1 cellular context compared by ENCODE assay signal in the genomic region with DNA sequence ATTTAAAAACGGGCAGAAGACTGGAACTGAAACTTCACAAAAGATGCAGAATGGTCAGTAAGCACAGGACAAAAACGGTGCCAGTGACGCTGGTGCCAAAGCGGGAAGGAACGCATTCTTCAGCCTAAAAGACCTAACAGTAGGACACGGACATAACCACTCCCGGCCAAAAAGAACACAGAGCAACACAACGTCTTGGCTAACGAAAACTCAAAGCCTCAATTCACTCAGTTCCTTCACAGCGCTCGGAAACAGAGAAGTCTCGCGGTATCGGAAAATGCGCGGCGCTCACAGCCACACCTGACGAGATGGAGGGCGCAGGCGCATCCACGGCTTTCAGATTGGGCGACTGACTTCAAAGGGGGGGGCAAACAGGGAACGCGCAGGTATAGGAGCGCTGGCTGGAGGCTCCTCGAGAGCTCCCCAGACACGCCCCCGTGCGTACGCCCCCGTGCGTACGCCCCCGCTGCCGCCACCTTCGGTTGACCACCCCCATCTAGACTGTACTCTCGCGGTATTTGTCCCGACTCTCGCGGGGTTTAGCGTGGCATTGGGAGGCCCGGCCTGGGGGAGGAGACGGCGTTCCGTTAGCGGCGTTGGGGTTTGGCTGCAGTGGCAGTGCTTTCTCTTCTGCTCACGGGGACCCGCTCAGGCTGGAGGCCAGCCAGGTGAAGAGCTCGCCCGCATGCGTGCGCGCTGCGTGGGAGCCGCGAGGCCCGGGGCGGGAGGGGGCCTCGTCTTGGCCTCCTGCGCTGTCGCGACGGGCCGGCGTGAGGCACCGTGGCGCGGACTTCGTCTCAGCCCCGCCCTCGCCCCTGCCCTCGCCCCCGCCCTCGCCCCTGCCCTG.
TF ChIP-seq lines count a peak whose summit lies in the region.

A gene (plus strand): TSS at position 576 of the 847 bp plus-strand sequence. CDS start 321 bp downstream, outside the sequence.

TF ChIP-seq in HEK293, 187 proteins besides CTCF, POLR2A, EP300 and RAD21 (continued from another document):
- TF ChIP-seq, protein P1, sequence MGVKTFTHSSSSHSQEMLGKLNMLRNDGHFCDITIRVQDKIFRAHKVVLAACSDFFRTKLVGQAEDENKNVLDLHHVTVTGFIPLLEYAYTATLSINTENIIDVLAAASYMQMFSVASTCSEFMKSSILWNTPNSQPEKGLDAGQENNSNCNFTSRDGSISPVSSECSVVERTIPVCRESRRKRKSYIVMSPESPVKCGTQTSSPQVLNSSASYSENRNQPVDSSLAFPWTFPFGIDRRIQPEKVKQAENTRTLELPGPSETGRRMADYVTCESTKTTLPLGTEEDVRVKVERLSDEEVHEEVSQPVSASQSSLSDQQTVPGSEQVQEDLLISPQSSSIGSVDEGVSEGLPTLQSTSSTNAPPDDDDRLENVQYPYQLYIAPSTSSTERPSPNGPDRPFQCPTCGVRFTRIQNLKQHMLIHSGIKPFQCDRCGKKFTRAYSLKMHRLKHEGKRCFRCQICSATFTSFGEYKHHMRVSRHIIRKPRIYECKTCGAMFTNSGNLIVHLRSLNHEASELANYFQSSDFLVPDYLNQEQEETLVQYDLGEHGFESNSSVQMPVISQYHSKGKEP (tag by site-specific recombination; IDR thresholded peaks at IDR 0.05), result no peak
- no peak for TF ChIP-seq PRDM1 (tag by site-specific recombination; IDR thresholded peaks at IDR 0.05)
- 0 out of 2 replicates have a peak, but pooled peaks have one; percentile 23 for TF ChIP-seq OVOL3 (tag by site-specific recombination; IDR thresholded peaks at IDR 0.05)
- no peak for TF ChIP-seq ZNF354C (tag by site-specific recombination; IDR thresholded peaks at IDR 0.05; ENCODE audit: borderline replicate concordance, low read depth)
- TF ChIP-seq KLF10 (tag by site-specific recombination; IDR thresholded peaks at IDR 0.05), result peak; percentile 99
- TF ChIP-seq ZNF629 (tag by site-specific recombination; IDR thresholded peaks at IDR 0.05), result peak; percentile 7; the same call in 1 of the 2 replicates
- 0 out of 2 replicates have a peak, but pooled peaks have one; percentile 18 for TF ChIP-seq ZBTB48 (tag by site-specific recombination; IDR thresholded peaks at IDR 0.05)
- TF ChIP-seq WT1 (tag by site-specific recombination; IDR thresholded peaks at IDR 0.05), result no peak
- no peak for TF ChIP-seq ZNF501 (tag by site-specific recombination; IDR thresholded peaks at IDR 0.05)
- TF ChIP-seq, protein P2, sequence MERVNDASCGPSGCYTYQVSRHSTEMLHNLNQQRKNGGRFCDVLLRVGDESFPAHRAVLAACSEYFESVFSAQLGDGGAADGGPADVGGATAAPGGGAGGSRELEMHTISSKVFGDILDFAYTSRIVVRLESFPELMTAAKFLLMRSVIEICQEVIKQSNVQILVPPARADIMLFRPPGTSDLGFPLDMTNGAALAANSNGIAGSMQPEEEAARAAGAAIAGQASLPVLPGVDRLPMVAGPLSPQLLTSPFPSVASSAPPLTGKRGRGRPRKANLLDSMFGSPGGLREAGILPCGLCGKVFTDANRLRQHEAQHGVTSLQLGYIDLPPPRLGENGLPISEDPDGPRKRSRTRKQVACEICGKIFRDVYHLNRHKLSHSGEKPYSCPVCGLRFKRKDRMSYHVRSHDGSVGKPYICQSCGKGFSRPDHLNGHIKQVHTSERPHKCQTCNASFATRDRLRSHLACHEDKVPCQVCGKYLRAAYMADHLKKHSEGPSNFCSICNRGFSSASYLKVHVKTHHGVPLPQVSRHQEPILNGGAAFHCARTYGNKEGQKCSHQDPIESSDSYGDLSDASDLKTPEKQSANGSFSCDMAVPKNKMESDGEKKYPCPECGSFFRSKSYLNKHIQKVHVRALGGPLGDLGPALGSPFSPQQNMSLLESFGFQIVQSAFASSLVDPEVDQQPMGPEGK (tag by site-specific recombination; IDR thresholded peaks at IDR 0.05), result peak; percentile 100
- TF ChIP-seq ZNF660 (tag by site-specific recombination; IDR thresholded peaks at IDR 0.05), result no peak
- TF ChIP-seq ZNF16 (tag by site-specific recombination; IDR thresholded peaks at IDR 0.05; ENCODE audit: low read depth), result no peak
- TF ChIP-seq ZNF473 (tag by site-specific recombination; IDR thresholded peaks at IDR 0.05), result no peak
- TF ChIP-seq ZNF677 (tag by site-specific recombination; IDR thresholded peaks at IDR 0.05), result no peak
- TF ChIP-seq YY1 (tag by site-specific recombination; IDR thresholded peaks at IDR 0.05), result no peak
- no peak for TF ChIP-seq ZNF76 (tag by site-specific recombination; IDR thresholded peaks at IDR 0.05; ENCODE audit: borderline replicate concordance, low read depth)
- TF ChIP-seq ZNF561 (tag by site-specific recombination; IDR thresholded peaks at IDR 0.05; ENCODE audit: borderline replicate concordance), result no peak
- no peak for TF ChIP-seq ZNF555 (tag by site-specific recombination; conservative IDR thresholded peaks at IDR 0.05)
- TF ChIP-seq ZNF292 (tag by site-specific recombination; IDR thresholded peaks at IDR 0.05; ENCODE audit: borderline replicate concordance, low read depth), result no peak
- no peak for TF ChIP-seq ZNF133 (tag by site-specific recombination; IDR thresholded peaks at IDR 0.05)
- TF ChIP-seq ZNF626 (tag by site-specific recombination; IDR thresholded peaks at IDR 0.05), result no peak
- no peak for TF ChIP-seq IKZF3 (tag by site-specific recombination; IDR thresholded peaks at IDR 0.05)
- TF ChIP-seq ZNF416 (tag by site-specific recombination; IDR thresholded peaks at IDR 0.05), result no peak
- TF ChIP-seq ZNF146 (tag by site-specific recombination; IDR thresholded peaks at IDR 0.05), result no peak; the same call in 1 of the 2 replicates
- no peak for TF ChIP-seq ZNF211 (tag by site-specific recombination; IDR thresholded peaks at IDR 0.05; ENCODE audit: low read depth)
- no peak for TF ChIP-seq ZNF266 (tag by site-specific recombination; IDR thresholded peaks at IDR 0.05; ENCODE audit: low read depth)
- no peak for TF ChIP-seq ZNF560 (tag by site-specific recombination; IDR thresholded peaks at IDR 0.05; ENCODE audit: borderline replicate concordance)
- TF ChIP-seq ZNF404 (tag by site-specific recombination; IDR thresholded peaks at IDR 0.05), result no peak
- no peak for TF ChIP-seq YY2 (tag by site-specific recombination; IDR thresholded peaks at IDR 0.05)
- TF ChIP-seq ZIC2 (tag by site-specific recombination; IDR thresholded peaks at IDR 0.05), result no peak; the same call in 1 of the 2 replicates
- no peak for TF ChIP-seq ZNF311 (tag by site-specific recombination; IDR thresholded peaks at IDR 0.05; ENCODE audit: borderline replicate concordance)
- TF ChIP-seq, protein P3, sequence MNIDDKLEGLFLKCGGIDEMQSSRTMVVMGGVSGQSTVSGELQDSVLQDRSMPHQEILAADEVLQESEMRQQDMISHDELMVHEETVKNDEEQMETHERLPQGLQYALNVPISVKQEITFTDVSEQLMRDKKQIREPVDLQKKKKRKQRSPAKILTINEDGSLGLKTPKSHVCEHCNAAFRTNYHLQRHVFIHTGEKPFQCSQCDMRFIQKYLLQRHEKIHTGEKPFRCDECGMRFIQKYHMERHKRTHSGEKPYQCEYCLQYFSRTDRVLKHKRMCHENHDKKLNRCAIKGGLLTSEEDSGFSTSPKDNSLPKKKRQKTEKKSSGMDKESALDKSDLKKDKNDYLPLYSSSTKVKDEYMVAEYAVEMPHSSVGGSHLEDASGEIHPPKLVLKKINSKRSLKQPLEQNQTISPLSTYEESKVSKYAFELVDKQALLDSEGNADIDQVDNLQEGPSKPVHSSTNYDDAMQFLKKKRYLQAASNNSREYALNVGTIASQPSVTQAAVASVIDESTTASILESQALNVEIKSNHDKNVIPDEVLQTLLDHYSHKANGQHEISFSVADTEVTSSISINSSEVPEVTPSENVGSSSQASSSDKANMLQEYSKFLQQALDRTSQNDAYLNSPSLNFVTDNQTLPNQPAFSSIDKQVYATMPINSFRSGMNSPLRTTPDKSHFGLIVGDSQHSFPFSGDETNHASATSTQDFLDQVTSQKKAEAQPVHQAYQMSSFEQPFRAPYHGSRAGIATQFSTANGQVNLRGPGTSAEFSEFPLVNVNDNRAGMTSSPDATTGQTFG (tag by site-specific recombination; IDR thresholded peaks at IDR 0.05; ENCODE audit: borderline replicate concordance), result no peak
- no peak for TF ChIP-seq ZNF426 (tag by site-specific recombination; IDR thresholded peaks at IDR 0.05)
- TF ChIP-seq, protein P4, sequence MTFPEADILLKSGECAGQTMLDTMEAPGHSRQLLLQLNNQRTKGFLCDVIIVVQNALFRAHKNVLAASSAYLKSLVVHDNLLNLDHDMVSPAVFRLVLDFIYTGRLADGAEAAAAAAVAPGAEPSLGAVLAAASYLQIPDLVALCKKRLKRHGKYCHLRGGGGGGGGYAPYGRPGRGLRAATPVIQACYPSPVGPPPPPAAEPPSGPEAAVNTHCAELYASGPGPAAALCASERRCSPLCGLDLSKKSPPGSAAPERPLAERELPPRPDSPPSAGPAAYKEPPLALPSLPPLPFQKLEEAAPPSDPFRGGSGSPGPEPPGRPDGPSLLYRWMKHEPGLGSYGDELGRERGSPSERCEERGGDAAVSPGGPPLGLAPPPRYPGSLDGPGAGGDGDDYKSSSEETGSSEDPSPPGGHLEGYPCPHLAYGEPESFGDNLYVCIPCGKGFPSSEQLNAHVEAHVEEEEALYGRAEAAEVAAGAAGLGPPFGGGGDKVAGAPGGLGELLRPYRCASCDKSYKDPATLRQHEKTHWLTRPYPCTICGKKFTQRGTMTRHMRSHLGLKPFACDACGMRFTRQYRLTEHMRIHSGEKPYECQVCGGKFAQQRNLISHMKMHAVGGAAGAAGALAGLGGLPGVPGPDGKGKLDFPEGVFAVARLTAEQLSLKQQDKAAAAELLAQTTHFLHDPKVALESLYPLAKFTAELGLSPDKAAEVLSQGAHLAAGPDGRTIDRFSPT (tag by site-specific recombination; IDR thresholded peaks at IDR 0.05), result no peak; the same call in 1 of the 2 replicates
- TF ChIP-seq, protein P5, sequence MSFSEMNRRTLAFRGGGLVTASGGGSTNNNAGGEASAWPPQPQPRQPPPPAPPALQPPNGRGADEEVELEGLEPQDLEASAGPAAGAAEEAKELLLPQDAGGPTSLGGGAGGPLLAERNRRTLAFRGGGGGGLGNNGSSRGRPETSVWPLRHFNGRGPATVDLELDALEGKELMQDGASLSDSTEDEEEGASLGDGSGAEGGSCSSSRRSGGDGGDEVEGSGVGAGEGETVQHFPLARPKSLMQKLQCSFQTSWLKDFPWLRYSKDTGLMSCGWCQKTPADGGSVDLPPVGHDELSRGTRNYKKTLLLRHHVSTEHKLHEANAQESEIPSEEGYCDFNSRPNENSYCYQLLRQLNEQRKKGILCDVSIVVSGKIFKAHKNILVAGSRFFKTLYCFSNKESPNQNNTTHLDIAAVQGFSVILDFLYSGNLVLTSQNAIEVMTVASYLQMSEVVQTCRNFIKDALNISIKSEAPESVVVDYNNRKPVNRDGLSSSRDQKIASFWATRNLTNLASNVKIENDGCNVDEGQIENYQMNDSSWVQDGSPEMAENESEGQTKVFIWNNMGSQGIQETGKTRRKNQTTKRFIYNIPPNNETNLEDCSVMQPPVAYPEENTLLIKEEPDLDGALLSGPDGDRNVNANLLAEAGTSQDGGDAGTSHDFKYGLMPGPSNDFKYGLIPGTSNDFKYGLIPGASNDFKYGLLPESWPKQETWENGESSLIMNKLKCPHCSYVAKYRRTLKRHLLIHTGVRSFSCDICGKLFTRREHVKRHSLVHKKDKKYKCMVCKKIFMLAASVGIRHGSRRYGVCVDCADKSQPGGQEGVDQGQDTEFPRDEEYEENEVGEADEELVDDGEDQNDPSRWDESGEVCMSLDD (tag by site-specific recombination; IDR thresholded peaks at IDR 0.05), result peak; percentile 66; the same call in 1 of the 2 replicates
